In the genomic region with DNA sequence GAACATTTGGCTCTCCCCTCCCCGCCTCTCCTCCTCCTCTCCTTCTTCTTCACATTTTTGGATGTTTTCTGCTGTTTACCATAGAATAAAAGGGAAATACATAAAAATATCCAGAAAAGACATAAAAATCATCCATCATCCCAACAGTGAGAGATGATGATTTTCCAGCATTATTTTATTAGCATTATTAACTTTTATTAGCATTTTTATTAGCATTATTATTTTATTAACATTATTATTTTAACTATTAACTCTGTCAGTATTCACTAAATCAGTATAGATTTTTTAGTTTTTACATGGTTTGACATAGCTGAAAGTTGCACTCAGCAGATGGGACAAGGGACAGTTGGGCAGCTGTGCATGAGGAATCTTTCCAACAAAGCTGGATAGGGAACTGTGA, we compare ENCODE assay signal across 8 cellular contexts.
"Had no signal": no experiment of that assay in that cellular context is flagged by ENCODE, and none has a peak within 500 bp of the region (broad histone marks: within the 10 kb centered on the region; RNA-seq: fewer than 3 reads in every experiment).

No MANE protein-coding gene starts in this region.

- DNase-seq: IMR-90, KBM-7, KG1 had no signal

- H3K4me2 ChIP-seq: KMS-11 had no signal

- H3K4me3 Mint-ChIP-seq: IgD-negative memory B cell had no signal

- H3K27ac ChIP-seq: HL-60, KMS-11 had no signal

- ATAC-seq: HepG2 had no signal

- H3K9ac ChIP-seq: KMS-11 had no signal

- FAIRE-seq: HepG2, HTR-8/SVneo had no signal
